25 cellular contexts compared by ENCODE assay signal in genomic region chr17:48993305-48993704, GRCh38. TPM values are rescaled to one million over a fixed set of nuclear protein-coding genes. Genes with fewer than 3 reads are reported as not detected.
DNase-seq lines count a peak whose midpoint lies in the region; FAIRE-seq and TF ChIP-seq lines count a peak whose summit lies in the region.
"Had no signal": no experiment of that assay in that cellular context is flagged by ENCODE, and none has a peak within 500 bp of the region (broad histone marks: within the 10 kb centered on the region; RNA-seq: fewer than 3 reads in every experiment).

No MANE protein-coding gene starts in this region.

- H3K27ac ChIP-seq in WERI-Rb-1 (peak overlapping the region; percentile 100), small intestine (ENCODE audit: low read depth in 1 of 2, low read length in 1 of 2) (no peak overlapping the region)
- H3K27ac ChIP-seq: 22Rv1, HL-60, RWPE1 had no signal

- H3K9me3 ChIP-seq in WERI-Rb-1 (ENCODE audit: severe bottlenecking), result no peaks in the 10 kb centered on the region
- H3K9me3 ChIP-seq in small intestine (ENCODE audit: control insufficient read depth, low read depth), result no peaks in the 10 kb centered on the region
- H3K9me3 ChIP-seq: Caco-2, MG63 had no signal

- FAIRE-seq in islet of Langerhans (lab: Jason Lieb, UNC), result peak; percentile 84
- FAIRE-seq in small intestine (lab: Jason Lieb, UNC), result peak; percentile 59

- TF ChIP-seq CTCF in WERI-Rb-1 (IDR thresholded peaks at IDR 0.05; ENCODE audit: low read depth, low read length), result no peak

- DNase-seq in NCI-H82 treated with DMSO at 0.1 percent for 48 hours (lab: John Stamatoyannopoulos, UW; ENCODE audit: unreplicated experiment) (peak; percentile 22), NCI-H82 (lab: John Stamatoyannopoulos, UW) (no peak), WERI-Rb-1 (no peak), small intestine (no peak), NCI-H2107 treated with DMSO at 0.1 percent for 48 hours (lab: John Stamatoyannopoulos, UW; ENCODE audit: unreplicated experiment) (no peak), NCI-H2081 (lab: John Stamatoyannopoulos, UW) (no peak)
- DNase-seq in stimulated activated naive CD4-positive, alpha-beta T cell treated with Interleukin-2 at 50 U/mL for 16 hours (lab: John Stamatoyannopoulos, UW), result no peak
- DNase-seq: BE2C; Caco-2; CD4-positive, CD25-positive, alpha-beta regulatory T cell; GF-D8; H7; Kasumi-1; MG63; NCI-H1092; NCI-H1436 treated with DMSO at 0.1 percent for 48 hours; NCI-H2029 treated with DMSO at 0.1 percent for 48 hours; NCI-H446 treated with DMSO at 0.1 percent for 48 hours; NCI-H69; SIG-M5 had no signal

- H3K4me3 ChIP-seq in WERI-Rb-1 (ENCODE audit: low read depth, low read length) (no peak overlapping the region), small intestine (ENCODE audit: low read depth in 1 of 2, low read length in 2 of 2) (no peak overlapping the region)
- H3K4me3 ChIP-seq: MG63 had no signal

- H3K27me3 ChIP-seq in WERI-Rb-1 (ENCODE audit: insufficient read depth, low read depth, severe bottlenecking) (no peaks in the 10 kb centered on the region), small intestine (ENCODE audit: control insufficient read depth in 2 of 2, insufficient read depth in 2 of 2, low read length in 2 of 2) (peaks cover 6 to 35% of the 10 kb centered on the region in 2 donors)

- peaks cover 15% of the 10 kb centered on the region for H3K36me3 ChIP-seq in WERI-Rb-1
- no peaks in the 10 kb centered on the region for H3K36me3 ChIP-seq in small intestine (ENCODE audit: control insufficient read depth in 2 of 2, insufficient read depth in 2 of 2, low read length in 2 of 2)
- H3K36me3 ChIP-seq: BE2C, MG63 had no signal

- H3K4me1 ChIP-seq in small intestine (ENCODE audit: control insufficient read depth in 2 of 2, insufficient read depth in 1 of 2, low read depth in 1 of 2, low read length in 1 of 2), result peaks cover 0 to 5% of the 10 kb centered on the region in 2 donors
- H3K4me1 ChIP-seq: BE2C had no signal

RNA-seq across cellular contexts. Expression of gene IGF2BP1, which starts 3.9 kb away (rescaled TPM):
- polyA plus RNA-seq in small intestine, result under 1 TPM in 2 of 3 donors, not detected in 1; 0.30 to 0.45 TPM
- polyA plus RNA-seq: CD4-positive, CD25-positive, alpha-beta regulatory T cell; IgD-negative memory B cell had no signal

RNA-seq across cellular contexts. Expression of gene GIP, which starts 24.9 kb away (rescaled TPM):
- 100 to 1,000 TPM in 1 of 3 donors, 10 to 100 TPM in 2; 40.0 to 167 (median 65.1) TPM for polyA plus RNA-seq in small intestine
- polyA plus RNA-seq: CD4-positive, CD25-positive, alpha-beta regulatory T cell; IgD-negative memory B cell had no signal

RNA-seq across cellular contexts. Expression of gene SNF8, which starts 48.7 kb away (rescaled TPM):
- polyA plus RNA-seq in small intestine, result 100 to 1,000 TPM; 144 to 159 (median 159) TPM
